1 cellular context compared by ENCODE assay signal in the genomic region with DNA sequence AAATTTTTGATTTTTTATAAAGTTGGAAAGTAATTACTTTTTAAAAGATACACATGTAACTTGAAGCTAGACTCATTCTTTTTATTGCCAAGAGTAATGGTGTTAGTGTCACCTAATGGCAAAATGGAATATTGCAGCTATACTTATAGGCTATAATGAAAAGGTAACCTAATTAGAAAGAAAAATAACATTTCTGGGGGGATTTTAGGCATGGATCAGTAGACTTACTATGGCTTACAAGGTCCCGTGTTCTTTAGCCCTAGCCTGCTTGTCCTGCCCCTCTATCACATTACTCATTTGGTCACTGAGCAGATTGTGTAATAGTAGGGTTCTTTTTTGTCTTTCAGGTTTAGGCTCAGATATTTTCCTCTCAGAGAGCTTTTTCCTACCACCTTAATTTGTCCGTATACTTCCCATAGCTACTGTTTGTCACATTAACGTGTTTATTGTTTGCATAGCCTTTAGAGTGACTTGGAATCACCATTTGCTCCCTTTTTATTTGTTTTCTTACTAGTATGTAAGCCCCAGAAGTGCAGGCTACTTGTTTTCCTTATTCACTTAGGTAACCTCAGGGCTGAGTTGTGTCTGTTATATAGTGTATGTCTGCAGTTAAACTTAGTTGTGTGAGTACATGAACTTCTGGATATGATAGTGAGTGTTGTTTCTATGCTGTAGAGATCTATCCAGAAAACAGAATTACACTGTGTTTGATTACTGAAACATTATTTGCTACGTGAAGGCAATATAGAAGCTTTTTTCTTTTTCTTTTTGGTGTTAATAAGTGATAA.
TF ChIP-seq lines count a peak whose summit lies in the region.

No MANE protein-coding gene starts in this region.

TF ChIP-seq in endothelial cell of umbilical vein, 7 proteins besides CTCF, POLR2A, EP300 and RAD21:
- TF ChIP-seq FOS (IDR thresholded peaks at IDR 0.05; ENCODE audit: borderline replicate concordance, insufficient read depth, low read length) (no peak), POLR2AphosphoS5 (IDR thresholded peaks at IDR 0.05; ENCODE audit: insufficient read depth, low read depth, low read length) (no peak)
TF ChIP-seq in endothelial cell of umbilical vein: peak in this region for 0.
